In genomic region chr10:8060704-8061121, GRCh38 we compare ENCODE assay signal across 1 cellular context.
TF ChIP-seq lines count a peak whose summit lies in the region.

No MANE protein-coding gene starts in this region.

TF ChIP-seq in WTC11, 78 proteins besides CTCF, POLR2A, EP300 and RAD21 (continued from another document):
- no peak for TF ChIP-seq ARID4B (CRISPR knock-in tag; IDR thresholded peaks at IDR 0.05; ENCODE audit: borderline replicate concordance)
- no peak for TF ChIP-seq TEAD1 (CRISPR knock-in tag; IDR thresholded peaks at IDR 0.05)
- TF ChIP-seq E2F4 (CRISPR knock-in tag; IDR thresholded peaks at IDR 0.05; ENCODE audit: borderline replicate concordance, low read depth) = no peak
- TF ChIP-seq NFATC4 (CRISPR knock-in tag; IDR thresholded peaks at IDR 0.05) = no peak
- TF ChIP-seq NR1H2 (CRISPR knock-in tag; IDR thresholded peaks at IDR 0.05) = no peak
- TF ChIP-seq SMAD3 (CRISPR knock-in tag; IDR thresholded peaks at IDR 0.05; ENCODE audit: borderline replicate concordance) = no peak
- TF ChIP-seq SP1 (CRISPR knock-in tag; conservative IDR thresholded peaks at IDR 0.05) = no peak
- no peak for TF ChIP-seq ESRRA (CRISPR knock-in tag; IDR thresholded peaks at IDR 0.05; ENCODE audit: borderline replicate concordance)
- TF ChIP-seq TEAD4 (CRISPR knock-in tag; IDR thresholded peaks at IDR 0.05) = no peak
- TF ChIP-seq ZNF425 (CRISPR knock-in tag; conservative IDR thresholded peaks at IDR 0.05) = no peak
- TF ChIP-seq, protein P1, sequence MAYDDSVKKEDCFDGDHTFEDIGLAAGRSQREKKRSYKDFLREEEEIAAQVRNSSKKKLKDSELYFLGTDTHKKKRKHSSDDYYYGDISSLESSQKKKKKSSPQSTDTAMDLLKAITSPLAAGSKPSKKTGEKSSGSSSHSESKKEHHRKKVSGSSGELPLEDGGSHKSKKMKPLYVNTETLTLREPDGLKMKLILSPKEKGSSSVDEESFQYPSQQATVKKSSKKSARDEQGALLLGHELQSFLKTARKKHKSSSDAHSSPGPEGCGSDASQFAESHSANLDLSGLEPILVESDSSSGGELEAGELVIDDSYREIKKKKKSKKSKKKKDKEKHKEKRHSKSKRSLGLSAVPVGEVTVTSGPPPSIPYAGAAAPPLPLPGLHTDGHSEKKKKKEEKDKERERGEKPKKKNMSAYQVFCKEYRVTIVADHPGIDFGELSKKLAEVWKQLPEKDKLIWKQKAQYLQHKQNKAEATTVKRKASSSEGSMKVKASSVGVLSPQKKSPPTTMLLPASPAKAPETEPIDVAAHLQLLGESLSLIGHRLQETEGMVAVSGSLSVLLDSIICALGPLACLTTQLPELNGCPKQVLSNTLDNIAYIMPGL (CRISPR knock-in tag; IDR thresholded peaks at IDR 0.05) = no peak
- TF ChIP-seq ZNF263 (CRISPR knock-in tag; IDR thresholded peaks at IDR 0.05; ENCODE audit: low read depth) = no peak
